1 cellular context compared by ENCODE assay signal in genomic region chr9:135199489-135199888, GRCh38.
TF ChIP-seq lines count a peak whose summit lies in the region.

No MANE protein-coding gene starts in this region.

TF ChIP-seq in GM23338, 12 proteins besides CTCF, POLR2A, EP300 and RAD21 (continued from another document):
- TF ChIP-seq REST (IDR thresholded peaks at IDR 0.05; ENCODE audit: unreplicated experiment), result no peak
TF ChIP-seq in GM23338: peak in this region for 0.
